In genomic region chr18:29449424-29449823, GRCh38 we compare ENCODE assay signal across 22 cellular contexts.
"Had no signal": no experiment of that assay in that cellular context is flagged by ENCODE, and none has a peak within 500 bp of the region (broad histone marks: within the 10 kb centered on the region; RNA-seq: fewer than 3 reads in every experiment).

No MANE protein-coding gene starts in this region.

- H3K27ac ChIP-seq: brain microvascular endothelial cell, coronary artery, esophagus muscularis mucosa, gastrocnemius medialis, heart right ventricle, neutrophil, parathyroid adenoma, stomach, thoracic aorta, upper lobe of left lung had no signal

- H3K79me2 ChIP-seq: parathyroid adenoma had no signal

- H3K27me3 ChIP-seq: brain microvascular endothelial cell, esophagus muscularis mucosa, gastrocnemius medialis, heart right ventricle, neutrophil, stomach, upper lobe of left lung had no signal

- H3K4me3 ChIP-seq: coronary artery, esophagus muscularis mucosa, gastrocnemius medialis, heart right ventricle, stomach, thoracic aorta, upper lobe of left lung had no signal

- H3K4me1 ChIP-seq: esophagus muscularis mucosa, gastrocnemius medialis, heart right ventricle, parathyroid adenoma, stomach, upper lobe of left lung had no signal

- H2AFZ ChIP-seq: parathyroid adenoma had no signal

- H3K9me3 ChIP-seq: esophagus muscularis mucosa, gastrocnemius medialis, heart right ventricle, neutrophil, stomach, thoracic aorta, upper lobe of left lung had no signal

- H3K36me3 ChIP-seq: brain microvascular endothelial cell, esophagus muscularis mucosa, gastrocnemius medialis, heart right ventricle, neutrophil, stomach, thoracic aorta, upper lobe of left lung had no signal

- ATAC-seq: activated CD8-positive, alpha-beta T cell treated with anti-CD3 and anti-CD28 coated beads, Interleukin-2, amount 10 ng/mL, durations not matched to agents 7 days and 5 days; gastrocnemius medialis; heart right ventricle; left ventricle myocardium superior; naive thymus-derived CD8-positive, alpha-beta T cell; sciatic nerve; stimulated activated effector memory CD8-positive, alpha-beta T cell treated with anti-CD3 and anti-CD28 coated beads, Interleukin-12 subunit alpha, Interleukin-12 subunit beta, amount 100 ng/mL, for 72 hours had no signal

- DNase-seq: activated B cell treated with CpG ODN at 0.5 μM for 24 hours; activated CD4-positive, alpha-beta T cell treated with anti-CD3 and anti-CD28 coated beads for 4 hours; activated CD8-positive, alpha-beta T cell treated with anti-CD3 and anti-CD28 coated beads, Interleukin-2, amount 10 ng/mL, durations not matched to agents 7 days and 5 days; activated naive CD4-positive, alpha-beta T cell treated with Interleukin-2 at 50 U/mL for 16 hours; activated naive CD8-positive, alpha-beta T cell treated with anti-CD3 and anti-CD28 coated beads, Interleukin-2, amount 10 ng/mL, durations not matched to agents 7 days and 5 days; activated T-cell treated with anti-CD3 and anti-CD28 coated beads, Interleukin-2, amount 50 U/mL, for 24 hours; brain microvascular endothelial cell; gastrocnemius medialis; heart right ventricle; kidney glomerular epithelial cell; left ventricle myocardium superior; naive thymus-derived CD8-positive, alpha-beta T cell; stimulated activated CD4-positive, alpha-beta T cell treated with anti-CD3 and anti-CD28 coated beads, Interleukin-4, amount 100 ng/mL, for 24 hours; stomach; upper lobe of left lung had no signal

- H3K9ac ChIP-seq: parathyroid adenoma had no signal
